Comparison of ENCODE assay signal across 20 cellular contexts in genomic region chr13:113013878-113014751, GRCh38. TPM values are rescaled to one million over a fixed set of nuclear protein-coding genes. Genes with fewer than 3 reads are reported as not detected.
DNase-seq lines count a peak whose midpoint lies in the region; ATAC-seq and TF ChIP-seq lines count a peak whose summit lies in the region.
"Had no signal": no experiment of that assay in that cellular context is flagged by ENCODE, and none has a peak within 500 bp of the region (broad histone marks: within the 10 kb centered on the region; RNA-seq: fewer than 3 reads in every experiment).

No MANE protein-coding gene starts in this region.

- H3K4me3 Mint-ChIP-seq in WTC11 (no peak overlapping the region), progenitor cell of endocrine pancreas (ENCODE audit: low read depth) (no peak overlapping the region)
- H3K4me3 Mint-ChIP-seq: CD4-positive, CD25-positive, alpha-beta regulatory T cell had no signal

- H3K9me3 ChIP-seq in HEK293 (ENCODE audit: control insufficient read depth, insufficient read depth, low read depth, low read length) = no peaks in the 10 kb centered on the region
- no peaks in the 10 kb centered on the region for H3K9me3 ChIP-seq in SJCRH30 (replicated peaks)
- H3K9me3 ChIP-seq: HAP-1 had no signal

- TF ChIP-seq CTCF in HEK293 (tag by site-specific recombination; IDR thresholded peaks at IDR 0.05) (no peak), WTC11 (IDR thresholded peaks at IDR 0.05) (no peak), progenitor cell of endocrine pancreas (IDR thresholded peaks at IDR 0.05; ENCODE audit: unreplicated experiment) (no peak)

- H3K27ac ChIP-seq in HEK293 (ENCODE audit: extremely low read depth, low read depth, low read length) (no peak overlapping the region), SJCRH30 (no peak overlapping the region)

- H3K9me3 Mint-ChIP-seq in WTC11 (peaks cover 4% of the 10 kb centered on the region), progenitor cell of endocrine pancreas (ENCODE audit: low read depth) (peaks cover 3% of the 10 kb centered on the region)

- no peaks in the 10 kb centered on the region for H3K36me3 ChIP-seq in HEK293 (ENCODE audit: control insufficient read depth in 2 of 2, insufficient read depth in 1 of 2, low read length in 2 of 2)
- H3K36me3 ChIP-seq in SJCRH30 = no peaks in the 10 kb centered on the region
- H3K36me3 ChIP-seq: HAP-1 had no signal

- ATAC-seq in WTC11 = no peak
- no peak for ATAC-seq in GM19023 (IDR thresholded peaks at IDR 0.05; ENCODE audit: unreplicated experiment)
- no peak for ATAC-seq in HG03457 (IDR thresholded peaks at IDR 0.05; ENCODE audit: unreplicated experiment)

- H3K27me3 Mint-ChIP-seq in WTC11 (ENCODE audit: low read depth) = no peaks in the 10 kb centered on the region
- H3K27me3 Mint-ChIP-seq in progenitor cell of endocrine pancreas = no peaks in the 10 kb centered on the region
- H3K27me3 Mint-ChIP-seq: CD4-positive, CD25-positive, alpha-beta regulatory T cell had no signal

- CTCF ChIA-PET in HEK293 (lab: Yijun Ruan, JAX) = no interaction called here
- CTCF ChIA-PET in WTC11 (lab: Charles Lee) = interaction anchor here (1.3 to 1.6 kb wide), 2 partner anchors 16 to 71 kb away, joined by 4 to 8 read pairs; no protein-coding TSS in a partner anchor
- CTCF ChIA-PET in HEK293T (lab: Yijun Ruan, JAX) = no interaction called here

- H3K4me3 ChIP-seq in HEK293 (ENCODE audit: low read depth, low read length) = no peak overlapping the region
- no peak overlapping the region for H3K4me3 ChIP-seq in SJCRH30
- H3K4me3 ChIP-seq: HAP-1 had no signal

- POLR2A ChIA-PET in HEK293 (lab: Yijun Ruan, JAX) (no interaction called here), WTC11 (lab: Charles Lee) (interaction anchor here (0.6 kb wide), 1 partner anchor 367 kb away, joined by 3 read pairs; no protein-coding TSS in a partner anchor), HEK293T (lab: Yijun Ruan, JAX) (no interaction called here)

- 0 out of 2 replicates have a peak overlapping the region, but pooled peaks have one; percentile 26 for H3K27ac Mint-ChIP-seq in WTC11
- H3K27ac Mint-ChIP-seq in progenitor cell of endocrine pancreas = peak overlapping the region; percentile 16
- H3K27ac Mint-ChIP-seq: CD4-positive, CD25-positive, alpha-beta regulatory T cell had no signal

- no peak for DNase-seq in WTC11 (ENCODE audit: low spot score)
- DNase-seq in head of caudate nucleus = peak; percentile 46 to 94 (median 80)
- DNase-seq in progenitor cell of endocrine pancreas (ENCODE audit: low spot score, unreplicated experiment) = no peak
- DNase-seq in SJCRH30 = no peak
- DNase-seq in HEK293T (ENCODE audit: extremely low spot score) = no peak
- DNase-seq: AML-193; CD4-positive, CD25-positive, alpha-beta regulatory T cell; DMS79 treated with DMSO at 0.1 percent for 48 hours; KBM-7; NCI-H1092; NCI-H1694 treated with DMSO at 0.1 percent for 48 hours; NCI-H345; NCI-H69; NK-92 treated with Interleukin-12 subunit alpha and Interleukin-12 subunit beta, amount 100 ng/mL, for 24 hours; OCI-M1 had no signal

- no peaks in the 10 kb centered on the region for H3K4me1 Mint-ChIP-seq in WTC11
- H3K4me1 Mint-ChIP-seq in progenitor cell of endocrine pancreas (ENCODE audit: low read depth) = peaks cover 16% of the 10 kb centered on the region

- H3K4me1 ChIP-seq in HEK293 (ENCODE audit: control insufficient read depth, insufficient read depth, low read length) = peaks cover 2% of the 10 kb centered on the region; the same call in 1 of the 2 replicates
- H3K4me1 ChIP-seq in SJCRH30 = peaks cover 5% of the 10 kb centered on the region; the same call in 1 of the 2 replicates
- H3K4me1 ChIP-seq: HAP-1 had no signal

- no peaks in the 10 kb centered on the region for H3K27me3 ChIP-seq in SJCRH30

- intact Hi-C loops in head of caudate nucleus (cut with DNase I) = no loop called here

- H3K36me3 Mint-ChIP-seq in WTC11 = peaks cover 3% of the 10 kb centered on the region; the same call in 1 of the 2 replicates
- H3K36me3 Mint-ChIP-seq in progenitor cell of endocrine pancreas (ENCODE audit: insufficient read depth) = peaks cover 17% of the 10 kb centered on the region

TF ChIP-seq in HEK293, 187 proteins besides CTCF, POLR2A, EP300 and RAD21:
- peak; percentile 79 for TF ChIP-seq SCRT1 (tag by site-specific recombination; IDR thresholded peaks at IDR 0.05; ENCODE audit: borderline replicate concordance)
- TF ChIP-seq GFI1B (tag by site-specific recombination; IDR thresholded peaks at IDR 0.05) = no peak
- peak; percentile 92 for TF ChIP-seq SCRT2 (tag by site-specific recombination; IDR thresholded peaks at IDR 0.05)
- no peak for TF ChIP-seq YY2 (tag by site-specific recombination; IDR thresholded peaks at IDR 0.05)

TF ChIP-seq in WTC11, 78 proteins besides CTCF, POLR2A, EP300 and RAD21:
- TF ChIP-seq TEAD1 (CRISPR knock-in tag; IDR thresholded peaks at IDR 0.05) (no peak), ZNF263 (CRISPR knock-in tag; IDR thresholded peaks at IDR 0.05; ENCODE audit: low read depth) (peak; percentile 60; the same call in 1 of the 2 replicates)

TF ChIP-seq in HEK293T, 16 proteins besides CTCF, POLR2A, EP300 and RAD21:
- no peak for TF ChIP-seq NFRKB (IDR thresholded peaks at IDR 0.05)
- no peak for TF ChIP-seq FOXM1 (IDR thresholded peaks at IDR 0.05; ENCODE audit: borderline replicate concordance)
- TF ChIP-seq PKNOX1 (IDR thresholded peaks at IDR 0.05) = no peak
- TF ChIP-seq SUZ12 (IDR thresholded peaks at IDR 0.05) = no peak
- TF ChIP-seq CTBP1 (IDR thresholded peaks at IDR 0.05; ENCODE audit: borderline replicate concordance) = no peak
- TF ChIP-seq ARNT (IDR thresholded peaks at IDR 0.05) = no peak
- TF ChIP-seq HDGF (IDR thresholded peaks at IDR 0.05; ENCODE audit: borderline replicate concordance) = no peak

RNA-seq across cellular contexts. Expression of gene MCF2L, which starts 45.1 kb away (rescaled TPM):
- total RNA-seq in WTC11 (2021) (34.8 to 35.4 TPM (median 34.9 TPM) in 3 replicates), progenitor cell of endocrine pancreas (82.6 and 90.0 TPM in 2 replicates)
- total RNA-seq in SJCRH30 (2014; rRNA removed; shearing (Covaris generic)) = 4.4 and 4.6 TPM in 2 replicates
- total RNA-seq: MCF 10A had no signal

Comparison
In these comparisons a context has a peak if more than half of its experiments do, and no peak if none do; other contexts are left out.
1. DNase-seq: peak in head of caudate nucleus (42 of 42); none in WTC11 (single experiment), progenitor cell of endocrine pancreas (single experiment), SJCRH30 (0 of 2) and HEK293T (single experiment).